ENCODE assay signal across 12 cellular contexts in genomic region chr4:142350886-142351285, GRCh38.
DNase-seq lines count a peak whose midpoint lies in the region; ATAC-seq and TF ChIP-seq lines count a peak whose summit lies in the region.
"Had no signal": no experiment of that assay in that cellular context is flagged by ENCODE, and none has a peak within 500 bp of the region (broad histone marks: within the 10 kb centered on the region; RNA-seq: fewer than 3 reads in every experiment).

No MANE protein-coding gene starts in this region.

- intact Hi-C loops in PC-3 (cut with micrococcal nuclease) (loop anchor here (5.0 kb wide), 5 partner anchors 121 to 1194 kb away; no protein-coding TSS in a partner anchor), upper lobe of right lung (cut with DNase I) (no loop called here), sciatic nerve (cut with DNase I) (no loop called here)

- H3K27me3 ChIP-seq in PC-3 (ENCODE audit: low read length) (no peaks in the 10 kb centered on the region), upper lobe of right lung (no peaks in the 10 kb centered on the region), SK-N-SH (ENCODE audit: insufficient read depth) (no peaks in the 10 kb centered on the region)
- H3K27me3 ChIP-seq: BE2C, thyroid gland had no signal

- no peaks in the 10 kb centered on the region for H3K9me3 Mint-ChIP-seq in activated naive CD4-positive, alpha-beta T cell treated with anti-CD3 and anti-CD28 coated beads, Interleukin-2, amount 50 U/mL, for 24 hours

- peak; percentile 89 for ATAC-seq in PC-3
- ATAC-seq in upper lobe of right lung = peak; percentile 74
- no peak for ATAC-seq in HG03520 (IDR thresholded peaks at IDR 0.05; ENCODE audit: unreplicated experiment)
- ATAC-seq in sciatic nerve = no peak

- peak overlapping the region; percentile 49 for H3K4me3 Mint-ChIP-seq in activated naive CD4-positive, alpha-beta T cell treated with anti-CD3 and anti-CD28 coated beads, Interleukin-2, amount 50 U/mL, for 24 hours

- H3K4me1 Mint-ChIP-seq in activated naive CD4-positive, alpha-beta T cell treated with anti-CD3 and anti-CD28 coated beads, Interleukin-2, amount 50 U/mL, for 24 hours = peaks cover 100% of the 10 kb centered on the region

- H4K20me1 ChIP-seq in PC-3 (ENCODE audit: low read length) (no peaks in the 10 kb centered on the region), SK-N-SH (ENCODE audit: insufficient read depth) (no peaks in the 10 kb centered on the region)

- no peak for TF ChIP-seq EP300 in SK-N-SH (IDR thresholded peaks at IDR 0.05; ENCODE audit: borderline replicate concordance in 1 of 2, low read depth in 1 of 2, low read length in 1 of 2)

- H3K4me3 ChIP-seq in PC-3 (ENCODE audit: low read length) (no peak overlapping the region), fibroblast of villous mesenchyme (ENCODE audit: low read depth, low read length) (no peak overlapping the region), upper lobe of right lung (no peak overlapping the region), SK-N-SH (ENCODE audit: low read depth in 2 of 2, low read length in 1 of 2) (no peak overlapping the region)
- H3K4me3 ChIP-seq: thyroid gland had no signal

- H3F3A ChIP-seq in PC-3 (ENCODE audit: low read length, unreplicated experiment) (no peaks in the 10 kb centered on the region), SK-N-SH (replicated peaks; ENCODE audit: insufficient read depth) (no peaks in the 10 kb centered on the region)

- H3K4me2 ChIP-seq in PC-3 (ENCODE audit: low read length) = peak overlapping the region; percentile 49
- H3K4me2 ChIP-seq in SK-N-SH = no peak overlapping the region

- no peak for DNase-seq in activated naive CD4-positive, alpha-beta T cell treated with Interleukin-2 at 50 U/mL for 16 hours
- DNase-seq in PC-3 = peak; percentile 67
- peak; percentile 25 for DNase-seq in fibroblast of villous mesenchyme (ENCODE audit: low read depth)
- DNase-seq in upper lobe of right lung = no peak
- DNase-seq in sciatic nerve (ENCODE audit: low spot score) = no peak
- no peak for DNase-seq in SK-N-SH
- DNase-seq: BE2C, NCI-H446 treated with DMSO at 0.1 percent for 48 hours, nucleus accumbens, thyroid gland had no signal

- H3K9me2 ChIP-seq in PC-3 (replicated peaks; ENCODE audit: low read length) = no peaks in the 10 kb centered on the region
- H3K9me2 ChIP-seq in SK-N-SH = no peaks in the 10 kb centered on the region

- H3K4me1 ChIP-seq in PC-3 (ENCODE audit: insufficient read depth, low read length) (peaks cover 55% of the 10 kb centered on the region), upper lobe of right lung (peaks cover 37% of the 10 kb centered on the region), SK-N-SH (ENCODE audit: control insufficient read depth in 1 of 2, insufficient read depth in 2 of 2, low read depth in 1 of 2, low read length in 1 of 2) (peaks cover 0 to 12% of the 10 kb centered on the region in 2 experiments; a peak in 2 of 4 replicates)

- H3K27ac Mint-ChIP-seq in activated naive CD4-positive, alpha-beta T cell treated with anti-CD3 and anti-CD28 coated beads, Interleukin-2, amount 50 U/mL, for 24 hours = peak overlapping the region; percentile 98

- CTCF ChIA-PET in PC-3 (lab: Charles Lee) = interaction anchor here (0.6 to 1.0 kb wide), 2 partner anchors 218 to 224 kb away, joined by 3 read pairs; no protein-coding TSS in a partner anchor
- CTCF ChIA-PET in SK-N-SH (lab: Yijun Ruan, JAX) = interaction anchor here (6.2 kb wide), 1 partner anchor 369 kb away, joined by 55 read pairs; no protein-coding TSS in a partner anchor

- BruUV-seq in PC-3 (replicated peaks; lab: Mats Ljungman, UMichigan) = no TSS peak

- POLR2A ChIA-PET in PC-3 (lab: Charles Lee; ENCODE audit: unreplicated experiment) = interaction anchor here (1.2 kb wide), 1 partner anchor 123 kb away, joined by 3 read pairs; no protein-coding TSS in a partner anchor
- POLR2A ChIA-PET in SK-N-SH (lab: Yijun Ruan, JAX) = no interaction called here

- 0 out of 2 replicates have a peak overlapping the region, but pooled peaks have one; percentile 7 for H2AFZ ChIP-seq in PC-3 (ENCODE audit: low read length)
- H2AFZ ChIP-seq in SK-N-SH (ENCODE audit: low read depth) = no peak overlapping the region

- H3K27ac ChIP-seq in PC-3 (ENCODE audit: low read length) (peak overlapping the region; percentile 27), upper lobe of right lung (no peak overlapping the region), SK-N-SH (ENCODE audit: low read depth in 2 of 2, low read length in 1 of 2) (no peak overlapping the region)

- TF ChIP-seq CTCF in PC-3 (conservative IDR thresholded peaks at IDR 0.05; ENCODE audit: low read depth, low read length) = no peak
- TF ChIP-seq CTCF in fibroblast of villous mesenchyme (IDR thresholded peaks at IDR 0.05; ENCODE audit: insufficient read depth, low read depth, low read length) = no peak
- no peak for TF ChIP-seq CTCF in upper lobe of right lung (IDR thresholded peaks at IDR 0.05)
- TF ChIP-seq CTCF in SK-N-SH (IDR thresholded peaks at IDR 0.05) = no peak

- H3K9ac ChIP-seq in PC-3 (ENCODE audit: low read length) = no peak overlapping the region
- H3K9ac ChIP-seq in SK-N-SH = no peak overlapping the region

- no peaks in the 10 kb centered on the region for H3K27me3 Mint-ChIP-seq in activated naive CD4-positive, alpha-beta T cell treated with anti-CD3 and anti-CD28 coated beads, Interleukin-2, amount 50 U/mL, for 24 hours

- H3K36me3 ChIP-seq in PC-3 (ENCODE audit: low read depth, low read length) = no peaks in the 10 kb centered on the region
- no peaks in the 10 kb centered on the region for H3K36me3 ChIP-seq in upper lobe of right lung
- H3K36me3 ChIP-seq in SK-N-SH (replicated peaks in 1 of 2; ENCODE audit: control insufficient read depth in 1 of 2, insufficient read depth in 2 of 2, low read length in 1 of 2) = no peaks in the 10 kb centered on the region
- H3K36me3 ChIP-seq: BE2C, thyroid gland had no signal

- 0 out of 2 replicates have a peak, but pooled peaks cover 26% of the 10 kb centered on the region for H3K79me2 ChIP-seq in PC-3 (ENCODE audit: low read length)
- H3K79me2 ChIP-seq in SK-N-SH (ENCODE audit: insufficient read depth) = no peaks in the 10 kb centered on the region

- peaks cover 9% of the 10 kb centered on the region for H3K36me3 Mint-ChIP-seq in activated naive CD4-positive, alpha-beta T cell treated with anti-CD3 and anti-CD28 coated beads, Interleukin-2, amount 50 U/mL, for 24 hours

- TF ChIP-seq RAD21 in SK-N-SH (IDR thresholded peaks at IDR 0.05; ENCODE audit: low read length) = no peak

- H3K9me3 ChIP-seq in PC-3 (ENCODE audit: low read length) (no peaks in the 10 kb centered on the region), upper lobe of right lung (no peaks in the 10 kb centered on the region), SK-N-SH (no peaks in the 10 kb centered on the region)
- H3K9me3 ChIP-seq: BE2C, thyroid gland had no signal

TF ChIP-seq in SK-N-SH, 30 proteins besides CTCF, POLR2A, EP300 and RAD21:
- no peak for TF ChIP-seq RXRA (IDR thresholded peaks at IDR 0.05; ENCODE audit: borderline replicate concordance, low read depth)
- TF ChIP-seq EZH2phosphoT487 (IDR thresholded peaks at IDR 0.05; ENCODE audit: borderline replicate concordance, low read depth) = no peak
- no peak for TF ChIP-seq RFX5 (IDR thresholded peaks at IDR 0.05; ENCODE audit: low read length)
- no peak for TF ChIP-seq GATA2 (CRISPR knock-in tag; IDR thresholded peaks at IDR 0.05)

Comparison
In these comparisons a context has a peak if more than half of its experiments do, and no peak if none do; other contexts are left out.
1. DNase-seq: peak in PC-3 (single experiment) and fibroblast of villous mesenchyme (single experiment); none in activated naive CD4-positive, alpha-beta T cell treated with Interleukin-2 at 50 U/mL for 16 hours (single experiment), upper lobe of right lung (single experiment), sciatic nerve (single experiment) and SK-N-SH (single experiment).
2. ATAC-seq: peak in PC-3 (single experiment) and upper lobe of right lung (single experiment); none in HG03520 (single experiment) and sciatic nerve (single experiment).